Comparison of ENCODE assay signal across 9 cellular contexts in genomic region chr16:68005786-68006286, GRCh38. TPM values are rescaled to one million over a fixed set of nuclear protein-coding genes. Genes with fewer than 3 reads are reported as not detected.
DNase-seq lines count a peak whose midpoint lies in the region; ATAC-seq and TF ChIP-seq lines count a peak whose summit lies in the region.
"Had no signal": no experiment of that assay in that cellular context is flagged by ENCODE, and none has a peak within 500 bp of the region (broad histone marks: within the 10 kb centered on the region; RNA-seq: fewer than 3 reads in every experiment).

No MANE protein-coding gene starts in this region.

- no peaks in the 10 kb centered on the region for H4K20me1 ChIP-seq in mammary epithelial cell (ENCODE audit: insufficient read depth, low read length)

- no TSS peak for BruUV-seq in mammary epithelial cell (replicated peaks; lab: Mats Ljungman, UMichigan)

- no peak for ATAC-seq in GM18868 (IDR thresholded peaks at IDR 0.05; ENCODE audit: unreplicated experiment)

- H3K27ac ChIP-seq in Peyer's patch (peak overlapping the region; percentile 66 to 85 (median 74)), mammary epithelial cell (ENCODE audit: insufficient read depth, low read depth, low read length) (no peak overlapping the region)

- in situ Hi-C loops in mammary epithelial cell (cut with MboI; ENCODE audit: low sequenced_read_pairs in 2 of 2), result no loop called here

- TF ChIP-seq POLR2A in Peyer's patch (IDR thresholded peaks at IDR 0.05), result no peak

- H3K9me3 ChIP-seq in Peyer's patch (no peaks in the 10 kb centered on the region), mammary epithelial cell (replicated peaks; ENCODE audit: insufficient read depth, low read length) (no peaks in the 10 kb centered on the region), BE2C (no peaks in the 10 kb centered on the region)

- CTCF ChIA-PET in mammary epithelial cell (lab: Charles Lee; ENCODE audit: low non-redundant PET), result interaction anchor here (0.5 to 0.6 kb wide), 2 partner anchors 12 to 64 kb away, joined by 4 to 7 read pairs; no protein-coding TSS in a partner anchor

- H3K4me1 ChIP-seq in Peyer's patch (peaks cover 0 to 18% (median 3%) of the 10 kb centered on the region in 4 donors), mammary epithelial cell (ENCODE audit: insufficient read depth, low read length) (peaks cover 7% of the 10 kb centered on the region), BE2C (no peaks in the 10 kb centered on the region)

- H3K27me3 ChIP-seq in Peyer's patch (no peaks in the 10 kb centered on the region), mammary epithelial cell (ENCODE audit: insufficient read depth, low read length) (no peaks in the 10 kb centered on the region), BE2C (no peaks in the 10 kb centered on the region)

- H2AFZ ChIP-seq in mammary epithelial cell (ENCODE audit: low read depth, low read length), result peak overlapping the region; percentile 79

- intact Hi-C loops in mammary epithelial cell (cut with micrococcal nuclease), result no loop called here

- peak; percentile 95 to 96 for DNase-seq in AML-193 (lab: John Stamatoyannopoulos, UW)
- peak in 2 of 3 donors; percentile 78 to 88 for DNase-seq in Peyer's patch
- peak; percentile 69 for DNase-seq in mammary epithelial cell
- DNase-seq in medulla oblongata (ENCODE audit: extremely low spot score), result peak; percentile 79
- DNase-seq in NCI-H226, result no peak
- no peak for DNase-seq in NCI-H510A treated with DMSO at 0.1 percent for 48 hours (lab: John Stamatoyannopoulos, UW)
- no peak for DNase-seq in BE2C

- H3K4me3 ChIP-seq in Peyer's patch, result no peak overlapping the region
- H3K4me3 ChIP-seq in mammary epithelial cell (replicated peaks in 1 of 3; ENCODE audit: insufficient read depth in 1 of 3, low read depth in 2 of 3, low read length in 3 of 3), result no peak overlapping the region
- H3K4me3 ChIP-seq in BE2C (ENCODE audit: low read depth, low read length), result no peak overlapping the region

- dilution Hi-C loops in mammary epithelial cell (cut with HindIII; ENCODE audit: low sequenced_read_pairs), result no loop called here

- TF ChIP-seq CTCF in Peyer's patch (IDR thresholded peaks at IDR 0.05) (no peak), mammary epithelial cell (conservative IDR thresholded peaks at IDR 0.05 in 1 of 2, IDR thresholded peaks at IDR 0.05 in 1 of 2; ENCODE audit: extremely low read depth in 1 of 2, insufficient read depth in 1 of 2, low read depth in 1 of 2, low read length in 2 of 2) (no peak), BE2C (IDR thresholded peaks at IDR 0.05; ENCODE audit: low read depth, low read length) (no peak)

- no peak overlapping the region for H3K4me2 ChIP-seq in mammary epithelial cell (ENCODE audit: insufficient read depth, low read depth, low read length)

- WGBS in mammary epithelial cell (ENCODE audit: low coverage, missing lambda C conversion rate), result 61% methylated on average over 5 of the region's 6 CpGs

- H3K36me3 ChIP-seq in Peyer's patch (no peaks in the 10 kb centered on the region), mammary epithelial cell (ENCODE audit: insufficient read depth, low read length) (no peaks in the 10 kb centered on the region), BE2C (no peaks in the 10 kb centered on the region)

- H3K9ac ChIP-seq in mammary epithelial cell (ENCODE audit: insufficient read depth, low read length), result no peak overlapping the region

- H3K79me2 ChIP-seq in mammary epithelial cell (ENCODE audit: insufficient read depth, low read length), result no peaks in the 10 kb centered on the region

RNA-seq across cellular contexts. Expression of gene DPEP2, which starts 6.6 kb away (rescaled TPM):
- 10 to 100 TPM in 2 of 4 donors, 1 to 10 TPM in 2; 1.1 to 12.4 (median 6.6) TPM for total RNA-seq in Peyer's patch
- not detected for total RNA-seq in mammary epithelial cell
- polyA plus RNA-seq in mammary epithelial cell, result not detected
- not detected for polyA minus RNA-seq in mammary epithelial cell
- not detected for polyA plus RNA-seq in BE2C (2012; ENCODE audit: insufficient read depth, insufficient read length, low read depth)
- total RNA-seq: LHCN-M2 had no signal

RNA-seq across cellular contexts. Expression of gene DPEP2NB, which starts 9.9 kb away (rescaled TPM):
- total RNA-seq in Peyer's patch, result not detected
- total RNA-seq in mammary epithelial cell, result not detected
- polyA plus RNA-seq in mammary epithelial cell, result not detected
- not detected for polyA minus RNA-seq in mammary epithelial cell
- 0.49 TPM for polyA plus RNA-seq in BE2C (2012; ENCODE audit: insufficient read depth, insufficient read length, low read depth)
- total RNA-seq: LHCN-M2 had no signal

RNA-seq across cellular contexts. Expression of gene DDX28, which starts 17.2 kb away (rescaled TPM):
- total RNA-seq in Peyer's patch (1 to 10 TPM; 3.4 to 6.7 (median 4.1) TPM), mammary epithelial cell (10 to 100 TPM in 1 of 2 donors, 1 to 10 TPM in 1; 9.7 to 10.1 TPM)
- polyA plus RNA-seq in mammary epithelial cell, result 14.6 TPM
- polyA minus RNA-seq in mammary epithelial cell, result 6.5 TPM
- 43.8 TPM for polyA plus RNA-seq in BE2C (2012; ENCODE audit: insufficient read depth, insufficient read length, low read depth)

RNA-seq across cellular contexts. Expression of gene DUS2, which starts 17.2 kb away (rescaled TPM):
- total RNA-seq in Peyer's patch, result 10 to 100 TPM; 15.3 to 38.8 (median 21.2) TPM
- total RNA-seq in mammary epithelial cell, result 10 to 100 TPM; 16.5 to 22.9 TPM
- 20.8 TPM for polyA plus RNA-seq in mammary epithelial cell
- polyA minus RNA-seq in mammary epithelial cell, result 4.9 TPM
- 9.8 TPM for polyA plus RNA-seq in BE2C (2012; ENCODE audit: insufficient read depth, insufficient read length, low read depth)

RNA-seq across cellular contexts. Expression of gene DPEP3, which starts 25.5 kb away (rescaled TPM):
- total RNA-seq in Peyer's patch (not detected), mammary epithelial cell (not detected)
- not detected for polyA plus RNA-seq in mammary epithelial cell
- not detected for polyA minus RNA-seq in mammary epithelial cell
- polyA plus RNA-seq in BE2C (2012; ENCODE audit: insufficient read depth, insufficient read length, low read depth), result not detected
- total RNA-seq: LHCN-M2 had no signal

Comparison
In these comparisons a context has a peak if more than half of its experiments do, and no peak if none do; other contexts are left out.
1. DNase-seq: peak in AML-193 (2 of 2), Peyer's patch (2 of 3), mammary epithelial cell (single experiment) and medulla oblongata (single experiment); none in NCI-H226 (single experiment), NCI-H510A treated with DMSO at 0.1 percent for 48 hours (single experiment) and BE2C (single experiment).